Comparison of ENCODE assay signal across 9 cellular contexts in genomic region chr11:62852523-62853188, GRCh38. TPM values are rescaled to one million over a fixed set of nuclear protein-coding genes. Genes with fewer than 3 reads are reported as not detected.
A peak's percentile ranks its signal among the peaks of the same experiment; 100 is the strongest.
DNase-seq lines count a peak whose midpoint lies in the region; ATAC-seq and TF ChIP-seq lines count a peak whose summit lies in the region.
"Had no signal": no experiment of that assay in that cellular context is flagged by ENCODE, and none has a peak within 500 bp of the region (broad histone marks: within the 10 kb centered on the region; RNA-seq: fewer than 3 reads in every experiment).

No MANE protein-coding gene starts in this region.

- H3K27me3 ChIP-seq in MM.1S (replicated peaks; ENCODE audit: insufficient read depth, low read length), result no peaks in the 10 kb centered on the region
- H3K27me3 ChIP-seq in psoas muscle (ENCODE audit: insufficient read depth in 3 of 3, low read length in 2 of 3), result no peaks in the 10 kb centered on the region

- peaks cover 35% of the 10 kb centered on the region for H4K20me1 ChIP-seq in MM.1S (ENCODE audit: insufficient read depth, low read length)

- H3K9me2 ChIP-seq in MM.1S (replicated peaks; ENCODE audit: insufficient read depth, low read length), result no peaks in the 10 kb centered on the region

- TF ChIP-seq CTCF in MM.1S (IDR thresholded peaks at IDR 0.05; ENCODE audit: low read length) (no peak), chondrocyte (IDR thresholded peaks at IDR 0.05) (no peak), psoas muscle (IDR thresholded peaks at IDR 0.05) (no peak)

- no peaks in the 10 kb centered on the region for H3K9me3 ChIP-seq in MM.1S (replicated peaks; ENCODE audit: insufficient read depth, low read length)
- H3K9me3 ChIP-seq in psoas muscle, result no peaks in the 10 kb centered on the region

- H3K4me3 ChIP-seq in MM.1S (ENCODE audit: low read length) (peak overlapping the region; percentile 100; the same call in 1 of the 2 replicates), psoas muscle (peak overlapping the region; percentile 91)

- peak overlapping the region; percentile 74; the same call in 1 of the 2 replicates for H3K27ac ChIP-seq in MM.1S (ENCODE audit: low read length)
- no peak overlapping the region for H3K27ac ChIP-seq in psoas muscle

- H3K4me2 ChIP-seq in MM.1S (ENCODE audit: low read depth, low read length), result peak overlapping the region; percentile 74

- no peak for DNase-seq in activated CD4-positive, alpha-beta T cell treated with anti-CD3 and anti-CD28 coated beads, Interleukin-2, amount 10 ng/mL, durations not matched to agents 24 days and 14 days
- DNase-seq in activated CD4-positive, alpha-beta T cell treated with anti-CD3 and anti-CD28 coated beads for 1 hour, result no peak
- DNase-seq in MM.1S (no peak), chondrocyte (ENCODE audit: low spot score) (no peak), psoas muscle (no peak), epidermal melanocyte (ENCODE audit: insufficient read length, low spot score) (no peak), DMS114 treated with DMSO at 0.1 percent for 48 hours (lab: John Stamatoyannopoulos, UW; ENCODE audit: unreplicated experiment) (no peak), GDM1 (lab: John Stamatoyannopoulos, UW) (no peak)

- H3K4me1 Mint-ChIP-seq in activated CD4-positive, alpha-beta T cell treated with anti-CD3 and anti-CD28 coated beads, Interleukin-2, amount 10 ng/mL, durations not matched to agents 24 days and 14 days, result peaks cover 40% of the 10 kb centered on the region
- H3K4me1 Mint-ChIP-seq in chondrocyte (ENCODE audit: low read depth), result peaks cover 47% of the 10 kb centered on the region

- H3F3A ChIP-seq in MM.1S (ENCODE audit: insufficient read depth, low read length), result peaks cover 65% of the 10 kb centered on the region

- ATAC-seq in psoas muscle, result no peak

- intact Hi-C loops in activated CD4-positive, alpha-beta T cell treated with anti-CD3 and anti-CD28 coated beads, Interleukin-2, amount 10 ng/mL, durations not matched to agents 24 days and 14 days (cut with micrococcal nuclease), result no loop called here
- intact Hi-C loops in psoas muscle (cut with DNase I), result loop anchor here in 1 of 2 donors (10.0 kb wide), 1 partner anchor 278 kb away; the partner anchor contains the start of gene EEF1G

- H3K4me1 ChIP-seq in MM.1S (ENCODE audit: low read length), result peaks cover 26% of the 10 kb centered on the region
- H3K4me1 ChIP-seq in psoas muscle, result peaks cover 23% of the 10 kb centered on the region

- peak overlapping the region; percentile 98 for H3K27ac Mint-ChIP-seq in activated CD4-positive, alpha-beta T cell treated with anti-CD3 and anti-CD28 coated beads, Interleukin-2, amount 10 ng/mL, durations not matched to agents 24 days and 14 days
- H3K27ac Mint-ChIP-seq in chondrocyte (ENCODE audit: unreplicated experiment), result peak overlapping the region; percentile 22

- H3K36me3 Mint-ChIP-seq in activated CD4-positive, alpha-beta T cell treated with anti-CD3 and anti-CD28 coated beads, Interleukin-2, amount 10 ng/mL, durations not matched to agents 24 days and 14 days (ENCODE audit: low read depth), result peaks cover 55% of the 10 kb centered on the region
- peaks cover 31% of the 10 kb centered on the region for H3K36me3 Mint-ChIP-seq in chondrocyte (ENCODE audit: low read depth)

- H3K9me3 Mint-ChIP-seq in activated CD4-positive, alpha-beta T cell treated with anti-CD3 and anti-CD28 coated beads, Interleukin-2, amount 10 ng/mL, durations not matched to agents 24 days and 14 days, result peaks cover 4% of the 10 kb centered on the region
- H3K9me3 Mint-ChIP-seq in chondrocyte (ENCODE audit: low read depth), result no peaks in the 10 kb centered on the region

- H2AFZ ChIP-seq in MM.1S (ENCODE audit: low read length), result no peak overlapping the region

- H3K9ac ChIP-seq in MM.1S (ENCODE audit: low read length), result peak overlapping the region; percentile 99; the same call in 1 of the 2 replicates

- peaks cover 48% of the 10 kb centered on the region for H3K79me2 ChIP-seq in MM.1S (ENCODE audit: low read length)

- H3K36me3 ChIP-seq in MM.1S (replicated peaks; ENCODE audit: insufficient read depth, low read length) (peaks cover 28% of the 10 kb centered on the region), psoas muscle (ENCODE audit: insufficient read depth in 1 of 2, low read depth in 1 of 2) (peaks cover 14 to 43% of the 10 kb centered on the region in 2 donors)

- peak overlapping the region; percentile 97 for H3K4me3 Mint-ChIP-seq in activated CD4-positive, alpha-beta T cell treated with anti-CD3 and anti-CD28 coated beads, Interleukin-2, amount 10 ng/mL, durations not matched to agents 24 days and 14 days
- no peak overlapping the region for H3K4me3 Mint-ChIP-seq in chondrocyte (ENCODE audit: unreplicated experiment)

- peaks cover 10% of the 10 kb centered on the region for H3K27me3 Mint-ChIP-seq in activated CD4-positive, alpha-beta T cell treated with anti-CD3 and anti-CD28 coated beads, Interleukin-2, amount 10 ng/mL, durations not matched to agents 24 days and 14 days
- no peaks in the 10 kb centered on the region for H3K27me3 Mint-ChIP-seq in chondrocyte (ENCODE audit: low read depth)

RNA-seq across cellular contexts. Expression of gene WDR74, which starts 13.3 kb away (rescaled TPM):
- total RNA-seq in activated CD4-positive, alpha-beta T cell treated with anti-CD3 and anti-CD28 coated beads, Interleukin-2, amount 10 ng/mL, durations not matched to agents 24 days and 14 days, result 145 and 153 TPM in 2 replicates
- total RNA-seq in chondrocyte (26.4 to 27.9 TPM (median 27.3 TPM) in 3 replicates), psoas muscle (10 to 100 TPM; 32.9 to 74.9 (median 54.2) TPM)
- polyA plus RNA-seq in psoas muscle, result 100 to 1,000 TPM in 1 of 3 donors, 10 to 100 TPM in 2; 90.1 to 121 (median 92.5) TPM

RNA-seq across cellular contexts. Expression of gene TEX54, which starts 20.0 kb away (rescaled TPM):
- total RNA-seq in activated CD4-positive, alpha-beta T cell treated with anti-CD3 and anti-CD28 coated beads, Interleukin-2, amount 10 ng/mL, durations not matched to agents 24 days and 14 days, result 0.79 and 2.0 TPM in 2 replicates
- total RNA-seq in chondrocyte, result 0.65 TPM in 1 of 3 replicates, not detected in the others
- total RNA-seq in psoas muscle, result not detected
- polyA plus RNA-seq in psoas muscle, result not detected
- total RNA-seq: posterior vena cava had no signal

RNA-seq across cellular contexts. Expression of gene STX5, which starts 20.8 kb away (rescaled TPM):
- 28.1 and 33.5 TPM in 2 replicates for total RNA-seq in activated CD4-positive, alpha-beta T cell treated with anti-CD3 and anti-CD28 coated beads, Interleukin-2, amount 10 ng/mL, durations not matched to agents 24 days and 14 days
- total RNA-seq in chondrocyte (44.0 to 52.2 TPM (median 45.5 TPM) in 3 replicates), psoas muscle (10 to 100 TPM; 16.0 to 24.6 (median 20.7) TPM)
- polyA plus RNA-seq in psoas muscle, result 10 to 100 TPM; 18.2 to 21.1 (median 21.1) TPM

RNA-seq across cellular contexts. Expression of gene SLC3A2, which starts 28.0 kb away (rescaled TPM):
- total RNA-seq in activated CD4-positive, alpha-beta T cell treated with anti-CD3 and anti-CD28 coated beads, Interleukin-2, amount 10 ng/mL, durations not matched to agents 24 days and 14 days, result 364 and 379 TPM in 2 replicates
- total RNA-seq in chondrocyte, result 125 to 380 TPM (median 374 TPM) in 3 replicates
- 100 to 1,000 TPM in 3 of 4 donors, 10 to 100 TPM in 1; 62.6 to 187 (median 132) TPM for total RNA-seq in psoas muscle
- 100 to 1,000 TPM; 149 to 374 (median 208) TPM for polyA plus RNA-seq in psoas muscle

RNA-seq across cellular contexts. Expression of gene NXF1, which starts 47.4 kb away (rescaled TPM):
- 133 and 147 TPM in 2 replicates for total RNA-seq in activated CD4-positive, alpha-beta T cell treated with anti-CD3 and anti-CD28 coated beads, Interleukin-2, amount 10 ng/mL, durations not matched to agents 24 days and 14 days
- total RNA-seq in chondrocyte, result 51.3 to 69.5 TPM (median 52.4 TPM) in 3 replicates
- total RNA-seq in psoas muscle, result 10 to 100 TPM; 38.3 to 45.4 (median 41.9) TPM
- polyA plus RNA-seq in psoas muscle, result 10 to 100 TPM; 36.3 to 67.0 (median 49.7) TPM
